25 cellular contexts compared by ENCODE assay signal in genomic region chr11:83609181-83609580, GRCh38.
"Had no signal": no experiment of that assay in that cellular context is flagged by ENCODE, and none has a peak within 500 bp of the region (broad histone marks: within the 10 kb centered on the region; RNA-seq: fewer than 3 reads in every experiment).

No MANE protein-coding gene starts in this region.

- H3K4me3 Mint-ChIP-seq: activated B cell treated with CpG ODN at 0.5 μM for 24 hours; activated CD4-positive, alpha-beta memory T cell treated with anti-CD3 and anti-CD28 coated beads for 36 hours; activated CD4-positive, alpha-beta T cell treated with anti-CD3 and anti-CD28 coated beads, Interleukin-2, amount 10 ng/mL, durations not matched to agents 7 days and 5 days; activated naive CD8-positive, alpha-beta T cell treated with anti-CD3 and anti-CD28 coated beads, Interleukin-2, amount 50 U/mL, for 24 hours; activated T-cell treated with anti-CD3 and anti-CD28 coated beads, Interleukin-2, amount 50 U/mL, for 4 hours; central memory CD8-positive, alpha-beta T cell; T-helper 1 cell treated with Interleukin-12 subunit alpha and Interleukin-12 subunit beta and Interleukin-4 antibody, amounts not matched to agents 30 μg/mL and 1 μg/mL, for 36 hours had no signal

- H3K27ac Mint-ChIP-seq: activated B cell treated with CpG ODN at 0.5 μM for 24 hours; activated CD4-positive, alpha-beta memory T cell treated with anti-CD3 and anti-CD28 coated beads for 36 hours; activated CD4-positive, alpha-beta T cell treated with anti-CD3 and anti-CD28 coated beads, Interleukin-2, amount 10 ng/mL, durations not matched to agents 7 days and 5 days; activated naive CD4-positive, alpha-beta T cell treated with anti-CD3 and anti-CD28 coated beads, Interleukin-2, amount 50 U/mL, for 72 hours; activated naive CD8-positive, alpha-beta T cell treated with anti-CD3 and anti-CD28 coated beads, Interleukin-2, amount 50 U/mL, for 24 hours; T-helper 1 cell treated with Interleukin-12 subunit alpha and Interleukin-12 subunit beta and Interleukin-4 antibody, amounts not matched to agents 30 μg/mL and 1 μg/mL, for 36 hours had no signal

- H3K4me1 Mint-ChIP-seq: activated CD4-positive, alpha-beta T cell treated with anti-CD3 and anti-CD28 coated beads, Interleukin-2, amount 10 ng/mL, durations not matched to agents 7 days and 5 days; activated naive CD8-positive, alpha-beta T cell treated with anti-CD3 and anti-CD28 coated beads, Interleukin-2, amount 50 U/mL, for 24 hours; central memory CD8-positive, alpha-beta T cell had no signal

- ATAC-seq: activated naive CD4-positive, alpha-beta T cell treated with anti-CD3 and anti-CD28 coated beads, Interleukin-2, amount 50 U/mL, for 72 hours; activated naive CD8-positive, alpha-beta T cell treated with anti-CD3 and anti-CD28 coated beads, Interleukin-2, amount 50 U/mL, for 24 hours; activated T-cell treated with anti-CD3 and anti-CD28 coated beads, Interleukin-2, amount 50 U/mL, for 4 hours; body of pancreas; PC-3 had no signal

- H3K27me3 Mint-ChIP-seq: activated B cell treated with CpG ODN at 0.5 μM for 24 hours; activated CD4-positive, alpha-beta memory T cell treated with anti-CD3 and anti-CD28 coated beads for 36 hours; activated CD4-positive, alpha-beta T cell treated with anti-CD3 and anti-CD28 coated beads, Interleukin-2, amount 10 ng/mL, durations not matched to agents 7 days and 5 days; central memory CD8-positive, alpha-beta T cell had no signal

- DNase-seq: activated B cell treated with CpG ODN at 0.5 μM for 24 hours; activated CD4-positive, alpha-beta memory T cell treated with anti-CD3 and anti-CD28 coated beads for 36 hours; activated CD4-positive, alpha-beta T cell treated with anti-CD3 and anti-CD28 coated beads for 1 hour; activated CD4-positive, alpha-beta T cell treated with anti-CD3 and anti-CD28 coated beads, Interleukin-2, amount 10 ng/mL, durations not matched to agents 7 days and 5 days; activated CD8-positive, alpha-beta memory T cell treated with anti-CD3 and anti-CD28 coated beads for 24 hours; activated effector memory CD4-positive, alpha-beta T cell treated with anti-CD3 and anti-CD28 coated beads, Interleukin-2, amount 50 U/mL, for 16 hours; activated naive CD4-positive, alpha-beta T cell treated with Interleukin-2 at 50 U/mL for 16 hours; activated naive CD8-positive, alpha-beta T cell treated with anti-CD3 and anti-CD28 coated beads, Interleukin-2, amount 50 U/mL, for 24 hours; activated T-cell treated with anti-CD3 and anti-CD28 coated beads, Interleukin-2, amount 50 U/mL, for 4 hours; amniotic stem cell; body of pancreas; colonic mucosa; Kasumi-1; KBM-7; NCI-H1105 treated with DMSO at 0.1 percent for 48 hours; NCI-H1436 treated with DMSO at 0.1 percent for 48 hours; NCI-H1930; NCI-H526; NCI-H82; PC-3; SHP77; T1000 had no signal

- H3K9me3 Mint-ChIP-seq: activated B cell treated with CpG ODN at 0.5 μM for 24 hours; activated CD4-positive, alpha-beta memory T cell treated with anti-CD3 and anti-CD28 coated beads for 36 hours; activated CD4-positive, alpha-beta T cell treated with anti-CD3 and anti-CD28 coated beads, Interleukin-2, amount 10 ng/mL, durations not matched to agents 7 days and 5 days; activated naive CD4-positive, alpha-beta T cell treated with anti-CD3 and anti-CD28 coated beads, Interleukin-2, amount 50 U/mL, for 72 hours; activated T-cell treated with anti-CD3 and anti-CD28 coated beads, Interleukin-2, amount 50 U/mL, for 4 hours; central memory CD8-positive, alpha-beta T cell; T-helper 1 cell treated with Interleukin-12 subunit alpha and Interleukin-12 subunit beta and Interleukin-4 antibody, amounts not matched to agents 30 μg/mL and 1 μg/mL, for 36 hours had no signal

- H3K36me3 Mint-ChIP-seq: activated CD4-positive, alpha-beta memory T cell treated with anti-CD3 and anti-CD28 coated beads for 36 hours; activated naive CD4-positive, alpha-beta T cell treated with anti-CD3 and anti-CD28 coated beads, Interleukin-2, amount 50 U/mL, for 72 hours had no signal
